ENCODE assay signal across 31 cellular contexts in genomic region chr3:102457644-102458043, GRCh38. TPM values are rescaled to one million over a fixed set of nuclear protein-coding genes. Genes with fewer than 3 reads are reported as not detected.
"Had no signal": no experiment of that assay in that cellular context is flagged by ENCODE, and none has a peak within 500 bp of the region (broad histone marks: within the 10 kb centered on the region; RNA-seq: fewer than 3 reads in every experiment).

No MANE protein-coding gene starts in this region.

- H3K27ac ChIP-seq: brain microvascular endothelial cell, coronary artery, dorsolateral prefrontal cortex, gastrocnemius medialis had no signal

- H3K9me3 Mint-ChIP-seq: activated CD4-positive, alpha-beta memory T cell treated with anti-CD3 and anti-CD28 coated beads, Interleukin-2, amount 10 ng/mL, durations not matched to agents 7 days and 5 days; activated CD4-positive, alpha-beta T cell treated with anti-CD3 and anti-CD28 coated beads, Interleukin-2, amount 10 ng/mL, durations not matched to agents 7 days and 5 days; activated naive CD4-positive, alpha-beta T cell treated with anti-CD3 and anti-CD28 coated beads, Interleukin-2, amount 10 ng/mL, durations not matched to agents 7 days and 5 days; activated naive CD4-positive, alpha-beta T cell treated with anti-CD3 and anti-CD28 coated beads, Interleukin-2, amount 50 U/mL, for 72 hours; activated naive CD8-positive, alpha-beta T cell treated with anti-CD3 and anti-CD28 coated beads, Interleukin-2, amount 10 ng/mL, durations not matched to agents 7 days and 5 days; activated T-cell treated with anti-CD3 and anti-CD28 coated beads, Interleukin-2, amount 50 U/mL, for 24 hours; activated T-cell treated with anti-CD3 and anti-CD28 coated beads, Interleukin-2, amount 50 U/mL, for 72 hours; central memory CD8-positive, alpha-beta T cell; dendritic cell treated with granulocyte-macrophage colony-stimulating factor and Interleukin-4, amounts not matched to agents 40 ng/mL and 50 ng/mL, for 4 days; endodermal cell; T-helper 2 cell treated with Interferon-gamma antibody and Interleukin-4, amounts not matched to agents 5 μg/mL and 100 μg/mL, for 36 hours; WTC11 had no signal

- H3K4me3 Mint-ChIP-seq: activated CD4-positive, alpha-beta memory T cell treated with anti-CD3 and anti-CD28 coated beads, Interleukin-2, amount 10 ng/mL, durations not matched to agents 7 days and 5 days; activated CD4-positive, alpha-beta T cell treated with anti-CD3 and anti-CD28 coated beads, Interleukin-2, amount 10 ng/mL, durations not matched to agents 7 days and 5 days; activated naive CD4-positive, alpha-beta T cell treated with anti-CD3 and anti-CD28 coated beads, Interleukin-2, amount 10 ng/mL, durations not matched to agents 7 days and 5 days; activated naive CD8-positive, alpha-beta T cell treated with anti-CD3 and anti-CD28 coated beads, Interleukin-2, amount 10 ng/mL, durations not matched to agents 7 days and 5 days; activated T-cell treated with anti-CD3 and anti-CD28 coated beads, Interleukin-2, amount 50 U/mL, for 24 hours; activated T-cell treated with anti-CD3 and anti-CD28 coated beads, Interleukin-2, amount 50 U/mL, for 72 hours; central memory CD8-positive, alpha-beta T cell; dendritic cell treated with granulocyte-macrophage colony-stimulating factor and Interleukin-4, amounts not matched to agents 40 ng/mL and 50 ng/mL, for 4 days; endodermal cell; T-helper 17 cell; T-helper 2 cell treated with Interferon-gamma antibody and Interleukin-4, amounts not matched to agents 5 μg/mL and 100 μg/mL, for 36 hours; WTC11 had no signal

- DNase-seq: activated CD4-positive, alpha-beta memory T cell treated with anti-CD3 and anti-CD28 coated beads, Interleukin-2, amount 10 ng/mL, durations not matched to agents 7 days and 5 days; activated CD4-positive, alpha-beta T cell treated with anti-CD3 and anti-CD28 coated beads for 1 hour; activated CD4-positive, alpha-beta T cell treated with anti-CD3 and anti-CD28 coated beads for 4 hours; activated CD4-positive, alpha-beta T cell treated with anti-CD3 and anti-CD28 coated beads, Interleukin-2, amount 10 ng/mL, durations not matched to agents 7 days and 5 days; activated CD4-positive, alpha-beta T cell treated with anti-CD3 and anti-CD28 coated beads, Interleukin-2, amount 50 U/mL, for 4 hours; activated CD8-positive, alpha-beta memory T cell treated with anti-CD3 and anti-CD28 coated beads, Interleukin-2, amount 50 U/mL, for 48 hours; activated gamma-delta T cell; activated naive CD4-positive, alpha-beta T cell; activated naive CD4-positive, alpha-beta T cell treated with anti-CD3 and anti-CD28 coated beads, Interleukin-2, amount 10 ng/mL, durations not matched to agents 7 days and 5 days; activated naive CD8-positive, alpha-beta T cell treated with anti-CD3 and anti-CD28 coated beads, Interleukin-2, amount 10 ng/mL, durations not matched to agents 7 days and 5 days; activated T-cell treated with anti-CD3 and anti-CD28 coated beads for 4 hours; activated T-cell treated with anti-CD3 and anti-CD28 coated beads, Interleukin-2, amount 50 U/mL, for 24 hours; activated T-cell treated with anti-CD3 and anti-CD28 coated beads, Interleukin-2, amount 50 U/mL, for 72 hours; brain microvascular endothelial cell; dorsolateral prefrontal cortex; effector memory CD4-positive, alpha-beta T cell; endodermal cell; foreskin fibroblast; gastrocnemius medialis; glutamatergic neuron; T-helper 1 cell; T-helper 17 cell; T1000 had no signal

- H3K36me3 Mint-ChIP-seq: activated naive CD4-positive, alpha-beta T cell treated with anti-CD3 and anti-CD28 coated beads, Interleukin-2, amount 10 ng/mL, durations not matched to agents 7 days and 5 days; activated naive CD4-positive, alpha-beta T cell treated with anti-CD3 and anti-CD28 coated beads, Interleukin-2, amount 50 U/mL, for 72 hours; activated naive CD8-positive, alpha-beta T cell treated with anti-CD3 and anti-CD28 coated beads, Interleukin-2, amount 10 ng/mL, durations not matched to agents 7 days and 5 days; WTC11 had no signal

- H3K4me1 Mint-ChIP-seq: activated CD4-positive, alpha-beta memory T cell treated with anti-CD3 and anti-CD28 coated beads, Interleukin-2, amount 10 ng/mL, durations not matched to agents 7 days and 5 days; activated CD4-positive, alpha-beta T cell treated with anti-CD3 and anti-CD28 coated beads, Interleukin-2, amount 10 ng/mL, durations not matched to agents 7 days and 5 days; activated naive CD4-positive, alpha-beta T cell treated with anti-CD3 and anti-CD28 coated beads, Interleukin-2, amount 10 ng/mL, durations not matched to agents 7 days and 5 days; activated naive CD8-positive, alpha-beta T cell treated with anti-CD3 and anti-CD28 coated beads, Interleukin-2, amount 10 ng/mL, durations not matched to agents 7 days and 5 days; central memory CD8-positive, alpha-beta T cell; endodermal cell; T-helper 17 cell; WTC11 had no signal

- H3K27ac Mint-ChIP-seq: activated CD4-positive, alpha-beta memory T cell treated with anti-CD3 and anti-CD28 coated beads, Interleukin-2, amount 10 ng/mL, durations not matched to agents 7 days and 5 days; activated CD4-positive, alpha-beta T cell treated with anti-CD3 and anti-CD28 coated beads, Interleukin-2, amount 10 ng/mL, durations not matched to agents 7 days and 5 days; activated naive CD4-positive, alpha-beta T cell treated with anti-CD3 and anti-CD28 coated beads, Interleukin-2, amount 10 ng/mL, durations not matched to agents 7 days and 5 days; activated naive CD4-positive, alpha-beta T cell treated with anti-CD3 and anti-CD28 coated beads, Interleukin-2, amount 50 U/mL, for 72 hours; activated naive CD8-positive, alpha-beta T cell treated with anti-CD3 and anti-CD28 coated beads, Interleukin-2, amount 10 ng/mL, durations not matched to agents 7 days and 5 days; activated T-cell treated with anti-CD3 and anti-CD28 coated beads, Interleukin-2, amount 50 U/mL, for 24 hours; activated T-cell treated with anti-CD3 and anti-CD28 coated beads, Interleukin-2, amount 50 U/mL, for 72 hours; dendritic cell treated with granulocyte-macrophage colony-stimulating factor and Interleukin-4, amounts not matched to agents 40 ng/mL and 50 ng/mL, for 4 days; endodermal cell; T-helper 17 cell; T-helper 2 cell treated with Interferon-gamma antibody and Interleukin-4, amounts not matched to agents 5 μg/mL and 100 μg/mL, for 36 hours; WTC11 had no signal

- H3K27me3 Mint-ChIP-seq: activated naive CD4-positive, alpha-beta T cell treated with anti-CD3 and anti-CD28 coated beads, Interleukin-2, amount 10 ng/mL, durations not matched to agents 7 days and 5 days had no signal

RNA-seq across cellular contexts. Expression of gene ZPLD1, which starts 22.8 kb away (rescaled TPM):
- total RNA-seq: activated CD4-positive, alpha-beta memory T cell treated with anti-CD3 and anti-CD28 coated beads, Interleukin-2, amount 10 ng/mL, durations not matched to agents 7 days and 5 days; activated CD4-positive, alpha-beta T cell treated with anti-CD3 and anti-CD28 coated beads, Interleukin-2, amount 10 ng/mL, durations not matched to agents 7 days and 5 days; activated naive CD4-positive, alpha-beta T cell treated with anti-CD3 and anti-CD28 coated beads, Interleukin-2, amount 50 U/mL, for 72 hours; activated naive CD8-positive, alpha-beta T cell treated with anti-CD3 and anti-CD28 coated beads, Interleukin-2, amount 10 ng/mL, durations not matched to agents 7 days and 5 days; cardiac septum; esophagus mucosa; T-helper 17 cell; WTC11 had no signal
